7 cellular contexts compared by ENCODE assay signal in the genomic region with DNA sequence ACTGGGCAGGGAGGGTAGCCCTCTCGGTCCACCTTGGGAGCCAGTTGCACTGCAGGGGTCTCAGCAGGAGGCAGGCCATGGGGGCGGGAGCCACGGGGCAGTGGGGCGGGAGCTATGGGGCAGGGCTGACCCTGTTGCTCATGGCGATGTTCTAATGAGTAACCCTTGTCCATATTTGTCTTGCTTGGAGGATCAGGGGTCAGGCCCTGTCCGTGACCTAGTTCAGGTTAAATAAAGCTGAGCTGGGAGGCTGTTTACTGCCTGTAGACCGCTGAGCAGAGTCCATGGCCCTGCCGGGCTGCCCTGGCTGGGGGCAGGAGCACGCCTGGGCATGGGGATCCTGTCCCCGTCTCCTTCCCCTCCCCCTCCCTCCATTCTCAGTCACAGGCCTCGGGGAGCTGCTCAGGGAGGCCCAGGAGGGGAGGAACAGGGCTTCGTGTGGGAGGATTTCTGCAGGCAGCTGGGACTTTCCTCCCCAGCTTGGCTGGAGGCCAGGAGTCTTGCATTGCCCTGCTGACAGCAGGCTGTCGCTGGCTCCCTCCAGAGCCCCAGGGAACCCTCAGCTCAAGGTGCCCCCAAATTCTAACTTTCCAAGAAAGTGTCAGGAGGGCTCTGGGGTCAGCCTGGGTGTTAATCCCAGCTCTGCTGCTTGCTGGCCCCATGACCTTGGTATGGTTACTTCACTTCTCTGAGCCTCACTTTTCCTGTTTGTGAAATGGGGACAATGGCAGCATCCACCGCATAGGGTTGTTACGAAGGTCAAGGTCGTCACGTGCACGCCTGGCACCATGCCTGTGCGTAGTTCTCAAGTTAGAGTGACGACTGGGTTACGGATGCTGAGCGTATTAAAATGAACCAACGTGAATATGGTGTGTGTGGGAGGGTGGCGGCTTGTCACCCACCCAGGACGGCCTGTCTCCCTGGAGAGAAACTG. TPM values are rescaled to one million over a fixed set of nuclear protein-coding genes. Genes with fewer than 3 reads are reported as not detected.
DNase-seq lines count a peak whose midpoint lies in the region; ATAC-seq and TF ChIP-seq lines count a peak whose summit lies in the region.

No MANE protein-coding gene starts in this region.

- no peak for TF ChIP-seq POLR2A in esophagus muscularis mucosa (IDR thresholded peaks at IDR 0.05; ENCODE audit: low read depth)

- POLR2A ChIA-PET in SK-N-SH (lab: Yijun Ruan, JAX): interaction anchor here (1.7 kb wide), 1 partner anchor 20 kb away, joined by 5 read pairs; no protein-coding TSS in a partner anchor

- H3K9me2 ChIP-seq in GM23248 (ENCODE audit: insufficient read depth) (no peaks in the 10 kb centered on the region), SK-N-SH (no peaks in the 10 kb centered on the region)

- TF ChIP-seq RAD21 in SK-N-SH (IDR thresholded peaks at IDR 0.05; ENCODE audit: low read length): no peak

- CTCF ChIA-PET in SK-N-SH (lab: Yijun Ruan, JAX): interaction anchor here (1.2 to 1.6 kb wide), 4 partner anchors 15 to 47 kb away, joined by 3 to 5 read pairs (median 4); no protein-coding TSS in a partner anchor

- no peaks in the 10 kb centered on the region for H3K27me3 ChIP-seq in GM23248 (replicated peaks; ENCODE audit: insufficient read depth)
- H3K27me3 ChIP-seq in SK-N-SH (ENCODE audit: insufficient read depth): no peaks in the 10 kb centered on the region
- no peaks in the 10 kb centered on the region for H3K27me3 ChIP-seq in esophagus muscularis mucosa

- intact Hi-C loops in esophagus muscularis mucosa (cut with DNase I): no loop called here

- no peak for TF ChIP-seq CTCF in SK-N-SH (IDR thresholded peaks at IDR 0.05)
- no peak for TF ChIP-seq CTCF in esophagus muscularis mucosa (IDR thresholded peaks at IDR 0.05)

- 78% methylated on average over 17 to 25 of the region's 25 CpGs for WGBS in GM23248 (ENCODE audit: low coverage in 1 of 2, low lambda C conversion rate in 2 of 2, missing lambda C conversion rate in 2 of 2), 2 experiments
- 78% methylated on average over 20 of the region's 25 CpGs for WGBS in SK-N-SH (ENCODE audit: low lambda C conversion rate)
- WGBS in esophagus muscularis mucosa: 65% methylated on average over 18 of the region's 25 CpGs

- H3K4me2 ChIP-seq in GM23248 (ENCODE audit: unreplicated experiment): no peak overlapping the region
- H3K4me2 ChIP-seq in SK-N-SH: no peak overlapping the region

- H3K36me3 ChIP-seq in GM23248 (ENCODE audit: low read depth): no peaks in the 10 kb centered on the region
- peaks cover 0 to 13% of the 10 kb centered on the region in 2 experiments for H3K36me3 ChIP-seq in SK-N-SH (replicated peaks in 1 of 2; ENCODE audit: control insufficient read depth in 1 of 2, insufficient read depth in 2 of 2, low read length in 1 of 2)
- H3K36me3 ChIP-seq in esophagus muscularis mucosa: peaks cover 11 to 67% (median 59%) of the 10 kb centered on the region in 4 donors

- H3K4me3 ChIP-seq in GM23248 (no peak overlapping the region), SK-N-SH (ENCODE audit: low read depth in 2 of 2, low read length in 1 of 2) (no peak overlapping the region), esophagus muscularis mucosa (no peak overlapping the region)

- H3K27ac ChIP-seq in GM23248: no peak overlapping the region
- H3K27ac ChIP-seq in SK-N-SH (ENCODE audit: low read depth in 2 of 2, low read length in 1 of 2): no peak overlapping the region
- H3K27ac ChIP-seq in esophagus muscularis mucosa (replicated peaks in 1 of 4): peak overlapping the region in 3 of 4 donors; percentile 6 to 19 (median 7)

- H3F3A ChIP-seq in GM23248 (ENCODE audit: insufficient read depth): no peaks in the 10 kb centered on the region
- H3F3A ChIP-seq in SK-N-SH (replicated peaks; ENCODE audit: insufficient read depth): no peaks in the 10 kb centered on the region

- H3K79me2 ChIP-seq in GM23248 (ENCODE audit: insufficient read depth) (no peaks in the 10 kb centered on the region), SK-N-SH (ENCODE audit: insufficient read depth) (no peaks in the 10 kb centered on the region)

- H3K9ac ChIP-seq in GM23248 (no peak overlapping the region), SK-N-SH (no peak overlapping the region)

- ATAC-seq in GM19328 (IDR thresholded peaks at IDR 0.05; ENCODE audit: unreplicated experiment): no peak
- ATAC-seq in GM18873 (IDR thresholded peaks at IDR 0.05; ENCODE audit: low FRiP score, unreplicated experiment): no peak

- no peaks in the 10 kb centered on the region for H4K20me1 ChIP-seq in GM23248 (ENCODE audit: insufficient read depth)
- no peaks in the 10 kb centered on the region for H4K20me1 ChIP-seq in SK-N-SH (ENCODE audit: insufficient read depth)

- H2AFZ ChIP-seq in GM23248 (no peak overlapping the region), SK-N-SH (ENCODE audit: low read depth) (no peak overlapping the region)

- H3K9me3 ChIP-seq in GM23248 (ENCODE audit: low read depth) (no peaks in the 10 kb centered on the region), SK-N-SH (no peaks in the 10 kb centered on the region), esophagus muscularis mucosa (no peaks in the 10 kb centered on the region)

- peak; percentile 81 for DNase-seq in GM23248
- peak; percentile 43 for DNase-seq in SK-N-SH
- DNase-seq in esophagus muscularis mucosa (ENCODE audit: extremely low spot score): no peak
- peak; percentile 88 for DNase-seq in renal cortical epithelial cell (ENCODE audit: low read depth)
- no peak for DNase-seq in LoVo (ENCODE audit: low spot score)

- in situ Hi-C loops in GM23248 (cut with MboI): no loop called here

- H3K4me1 ChIP-seq in GM23248 (ENCODE audit: insufficient read depth) (peaks cover 7% of the 10 kb centered on the region), SK-N-SH (ENCODE audit: control insufficient read depth in 1 of 2, insufficient read depth in 2 of 2, low read depth in 1 of 2, low read length in 1 of 2) (no peaks in the 10 kb centered on the region; a peak in 1 of 4 replicates), esophagus muscularis mucosa (peaks cover 15 to 25% (median 20%) of the 10 kb centered on the region in 4 donors)

- TF ChIP-seq EP300 in SK-N-SH (IDR thresholded peaks at IDR 0.05; ENCODE audit: borderline replicate concordance in 1 of 2, low read depth in 1 of 2, low read length in 1 of 2) (no peak), esophagus muscularis mucosa (IDR thresholded peaks at IDR 0.05) (no peak)

TF ChIP-seq in SK-N-SH, 30 proteins besides CTCF, POLR2A, EP300 and RAD21:
- no peak for TF ChIP-seq MXI1 (IDR thresholded peaks at IDR 0.05; ENCODE audit: low read depth, low read length)

RNA-seq across cellular contexts. Expression of a gene that starts 6.1 kb away (rescaled TPM):
- total RNA-seq in GM23248 (2014; rRNA removed; shearing (Covaris generic)): not detected in 2 replicates
- polyA plus RNA-seq in GM23248 (2016; fragmentation: Nextera tagmentation; extraction: Ambion mirVana): 0.08 TPM in 1 of 2 replicates, not detected in the other
- 0.16 and 0.26 TPM in 2 replicates for polyA plus RNA-seq in SK-N-SH (2012; rRNA removed)
- polyA plus RNA-seq in SK-N-SH (2012; cell fraction: cytosol; rRNA removed): 0.05 and 0.18 TPM in 2 replicates
- 1.0 and 1.5 TPM in 2 replicates for polyA plus RNA-seq in SK-N-SH (2012; cell fraction: nucleus; rRNA removed)
- 1 to 10 TPM; 2.4 to 7.5 (median 3.4) TPM for total RNA-seq in esophagus muscularis mucosa
- 0.87 and 9.6 TPM in 2 replicates for total RNA-seq in renal cortical epithelial cell

RNA-seq across cellular contexts. Expression of a gene that starts 12.1 kb away (rescaled TPM):
- 23.0 and 23.9 TPM in 2 replicates for total RNA-seq in GM23248 (2014; rRNA removed; shearing (Covaris generic))
- 4.4 and 5.8 TPM in 2 replicates for polyA plus RNA-seq in GM23248 (2016; fragmentation: Nextera tagmentation; extraction: Ambion mirVana)
- polyA plus RNA-seq in SK-N-SH (2012; rRNA removed): 7.2 and 9.3 TPM in 2 replicates
- 2.4 and 4.3 TPM in 2 replicates for polyA plus RNA-seq in SK-N-SH (2012; cell fraction: cytosol; rRNA removed)
- 30.4 and 32.0 TPM in 2 replicates for polyA plus RNA-seq in SK-N-SH (2012; cell fraction: nucleus; rRNA removed)
- total RNA-seq in esophagus muscularis mucosa: 10 to 100 TPM; 25.7 to 40.8 (median 32.1) TPM
- total RNA-seq in renal cortical epithelial cell: 29.2 and 42.6 TPM in 2 replicates

RNA-seq across cellular contexts. Expression of a gene that starts 25.2 kb away (rescaled TPM):
- 60.3 and 91.4 TPM in 2 replicates for total RNA-seq in GM23248 (2014; rRNA removed; shearing (Covaris generic))
- polyA plus RNA-seq in GM23248 (2016; fragmentation: Nextera tagmentation; extraction: Ambion mirVana): 28.3 and 29.0 TPM in 2 replicates
- 380 and 392 TPM in 2 replicates for polyA plus RNA-seq in SK-N-SH (2012; rRNA removed)
- polyA plus RNA-seq in SK-N-SH (2012; cell fraction: cytosol; rRNA removed): 248 and 316 TPM in 2 replicates
- polyA plus RNA-seq in SK-N-SH (2012; cell fraction: nucleus; rRNA removed): 275 and 299 TPM in 2 replicates
- 100 to 1,000 TPM; 177 to 464 (median 330) TPM for total RNA-seq in esophagus muscularis mucosa
- 0.70 and 4.9 TPM in 2 replicates for total RNA-seq in renal cortical epithelial cell

RNA-seq across cellular contexts. Expression of a gene that starts 26.4 kb away (rescaled TPM):
- 2.2 and 2.8 TPM in 2 replicates for total RNA-seq in GM23248 (2014; rRNA removed; shearing (Covaris generic))
- polyA plus RNA-seq in GM23248 (2016; fragmentation: Nextera tagmentation; extraction: Ambion mirVana): 2.2 and 2.4 TPM in 2 replicates
- polyA plus RNA-seq in SK-N-SH (2012; rRNA removed): 1.3 and 1.9 TPM in 2 replicates
- 1.7 and 1.9 TPM in 2 replicates for polyA plus RNA-seq in SK-N-SH (2012; cell fraction: cytosol; rRNA removed)
- 1.4 and 2.0 TPM in 2 replicates for polyA plus RNA-seq in SK-N-SH (2012; cell fraction: nucleus; rRNA removed)
- 1 to 10 TPM; 4.6 to 7.7 (median 5.5) TPM for total RNA-seq in esophagus muscularis mucosa
- total RNA-seq in renal cortical epithelial cell: 6.6 and 7.5 TPM in 2 replicates

RNA-seq across cellular contexts. Expression of a gene that starts 51.9 kb away (rescaled TPM):
- total RNA-seq in GM23248 (2014; rRNA removed; shearing (Covaris generic)): 72.2 and 76.9 TPM in 2 replicates
- polyA plus RNA-seq in GM23248 (2016; fragmentation: Nextera tagmentation; extraction: Ambion mirVana): 90.3 and 93.8 TPM in 2 replicates
- polyA plus RNA-seq in SK-N-SH (2012; rRNA removed): 123 and 149 TPM in 2 replicates
- polyA plus RNA-seq in SK-N-SH (2012; cell fraction: cytosol; rRNA removed): 54.5 and 84.1 TPM in 2 replicates
- polyA plus RNA-seq in SK-N-SH (2012; cell fraction: nucleus; rRNA removed): 251 and 315 TPM in 2 replicates
- 100 to 1,000 TPM; 141 to 187 (median 163) TPM for total RNA-seq in esophagus muscularis mucosa
- total RNA-seq in renal cortical epithelial cell: 55.7 and 166 TPM in 2 replicates

Comparison
In these comparisons a context has a peak if more than half of its experiments do, and no peak if none do; other contexts are left out.
1. DNase-seq: peak in GM23248 (single experiment), SK-N-SH (single experiment) and renal cortical epithelial cell (single experiment); none in esophagus muscularis mucosa (single experiment) and LoVo (single experiment).
2. H3K27ac ChIP-seq: peak in esophagus muscularis mucosa (3 of 4); none in GM23248 (single experiment) and SK-N-SH (0 of 2).
3. RNA of a gene that starts 25.2 kb away (total RNA-seq): 177 to 464 TPM in esophagus muscularis mucosa and 60.3 to 91.4 TPM in GM23248; 0.70 to 4.9 TPM in renal cortical epithelial cell; every median in the first group is over 10 times any median in the second.